Comparison of ENCODE assay signal across 19 cellular contexts in genomic region chr10:110944997-110945396, GRCh38. TPM values are rescaled to one million over a fixed set of nuclear protein-coding genes. Genes with fewer than 3 reads are reported as not detected.
DNase-seq lines count a peak whose midpoint lies in the region; ATAC-seq and TF ChIP-seq lines count a peak whose summit lies in the region.
"Had no signal": no experiment of that assay in that cellular context is flagged by ENCODE, and none has a peak within 500 bp of the region (broad histone marks: within the 10 kb centered on the region; RNA-seq: fewer than 3 reads in every experiment).

No MANE protein-coding gene starts in this region.

- no peak for ATAC-seq in memory B cell (ENCODE audit: low read depth)
- ATAC-seq: naive thymus-derived CD4-positive, alpha-beta T cell; T-helper 17 cell had no signal

- H2AFZ ChIP-seq in ACC112 (ENCODE audit: low read length, unreplicated experiment): no peak overlapping the region

- H3K4me3 ChIP-seq in ACC112 (ENCODE audit: low read depth, low read length) (peak overlapping the region; percentile 54), epithelial cell of proximal tubule (ENCODE audit: low read depth, low read length) (no peak overlapping the region)
- no peak overlapping the region for H3K4me3 ChIP-seq in CD8-positive, alpha-beta memory T cell (ENCODE audit: low read length)
- H3K4me3 ChIP-seq: tibial nerve had no signal

- CTCF ChIA-PET in CD8-positive, alpha-beta memory T cell (lab: Charles Lee): interaction anchor here (1.0 to 1.3 kb wide), 2 partner anchors 12 to 26 kb away, joined by 3 read pairs; partner anchors contain the start of gene BBIP1

- H3K9me3 ChIP-seq in CD8-positive, alpha-beta memory T cell (ENCODE audit: low read length): no peaks in the 10 kb centered on the region

- no peaks in the 10 kb centered on the region for H3K27me3 ChIP-seq in ACC112 (ENCODE audit: insufficient read depth, low read length)
- H3K27me3 ChIP-seq in CD8-positive, alpha-beta memory T cell (ENCODE audit: insufficient read depth, low read length, poor library complexity, severe bottlenecking): no peaks in the 10 kb centered on the region
- H3K27me3 ChIP-seq: tibial nerve had no signal

- no peak for TF ChIP-seq CTCF in epithelial cell of proximal tubule (conservative IDR thresholded peaks at IDR 0.05; ENCODE audit: low read depth, low read length)

- POLR2A ChIA-PET in CD8-positive, alpha-beta memory T cell (lab: Charles Lee): no interaction called here

- peaks cover 13% of the 10 kb centered on the region for H3K36me3 ChIP-seq in ACC112 (ENCODE audit: insufficient read depth, low read length)
- H3K36me3 ChIP-seq in CD8-positive, alpha-beta memory T cell (ENCODE audit: insufficient read depth, low read length): no peaks in the 10 kb centered on the region

- peaks cover 41% of the 10 kb centered on the region for H3K36me3 Mint-ChIP-seq in memory B cell
- H3K36me3 Mint-ChIP-seq in CD8-positive, alpha-beta memory T cell: peaks cover 39 to 60% (median 40%) of the 10 kb centered on the region in 3 donors

- DNase-seq in LHCN-M2 (ENCODE audit: low read depth): peak; percentile 81
- DNase-seq in epithelial cell of proximal tubule (ENCODE audit: low read depth): peak; percentile 10
- DNase-seq in memory B cell (ENCODE audit: low spot score in 2 of 2): no peak
- no peak for DNase-seq in NCI-H526 treated with DMSO at 0.1 percent for 48 hours (lab: John Stamatoyannopoulos, UW)
- no peak for DNase-seq in 8988T
- DNase-seq in CD8-positive, alpha-beta memory T cell: no peak
- DNase-seq in NOMO-1 (lab: John Stamatoyannopoulos, UW; ENCODE audit: unreplicated experiment in 2 of 2): no peak
- DNase-seq: activated CD8-positive, alpha-beta memory T cell treated with anti-CD3 and anti-CD28 coated beads, Interleukin-2, amount 50 U/mL, for 4 hours; activated naive CD4-positive, alpha-beta T cell treated with anti-CD3 and anti-CD28 coated beads, Interleukin-2, amount 10 ng/mL, durations not matched to agents 7 days and 5 days; caudate nucleus; hippocampal formation; naive thymus-derived CD4-positive, alpha-beta T cell; NCI-H2081; NCI-H82; stimulated activated CD4-positive, alpha-beta T cell treated with anti-CD3 and anti-CD28 coated beads, Interleukin-2, amount 100 ng/mL, for 24 hours; stimulated activated CD8-positive, alpha-beta memory T cell treated with anti-CD3 and anti-CD28 coated beads, Interleukin-4, amount 100 ng/mL, for 48 hours; T-helper 17 cell had no signal

- peaks cover 77% of the 10 kb centered on the region for H3K79me2 ChIP-seq in ACC112 (ENCODE audit: control insufficient read depth, insufficient read depth, low read length, unreplicated experiment)

- no peaks in the 10 kb centered on the region for H3K27me3 Mint-ChIP-seq in memory B cell
- H3K27me3 Mint-ChIP-seq in CD8-positive, alpha-beta memory T cell: no peaks in the 10 kb centered on the region
- H3K27me3 Mint-ChIP-seq: activated naive CD4-positive, alpha-beta T cell treated with anti-CD3 and anti-CD28 coated beads, Interleukin-2, amount 10 ng/mL, durations not matched to agents 7 days and 5 days; naive thymus-derived CD4-positive, alpha-beta T cell; T-helper 17 cell had no signal

- peak overlapping the region; percentile 7 for H3K4me3 Mint-ChIP-seq in memory B cell
- no peak overlapping the region for H3K4me3 Mint-ChIP-seq in CD8-positive, alpha-beta memory T cell
- H3K4me3 Mint-ChIP-seq: activated naive CD4-positive, alpha-beta T cell treated with anti-CD3 and anti-CD28 coated beads, Interleukin-2, amount 10 ng/mL, durations not matched to agents 7 days and 5 days; T-helper 17 cell had no signal

- peak overlapping the region; percentile 48 for H3K27ac Mint-ChIP-seq in memory B cell
- H3K27ac Mint-ChIP-seq in CD8-positive, alpha-beta memory T cell: no peak overlapping the region
- H3K27ac Mint-ChIP-seq: activated naive CD4-positive, alpha-beta T cell treated with anti-CD3 and anti-CD28 coated beads, Interleukin-2, amount 10 ng/mL, durations not matched to agents 7 days and 5 days; T-helper 17 cell had no signal

- peaks cover 8% of the 10 kb centered on the region for H3K9me3 Mint-ChIP-seq in memory B cell
- peaks cover 0 to 11% (median 5%) of the 10 kb centered on the region in 5 donors for H3K9me3 Mint-ChIP-seq in CD8-positive, alpha-beta memory T cell

- peaks cover 57% of the 10 kb centered on the region for H3K4me1 Mint-ChIP-seq in memory B cell
- peaks cover 53 to 86% (median 77%) of the 10 kb centered on the region in 3 donors for H3K4me1 Mint-ChIP-seq in CD8-positive, alpha-beta memory T cell

- peaks cover 42% of the 10 kb centered on the region for H3K4me1 ChIP-seq in ACC112 (ENCODE audit: control insufficient read depth, insufficient read depth, low read length, unreplicated experiment)
- no peaks in the 10 kb centered on the region for H3K4me1 ChIP-seq in CD8-positive, alpha-beta memory T cell (ENCODE audit: insufficient read depth, low read length)

- peak overlapping the region; percentile 69 for H3K27ac ChIP-seq in ACC112 (ENCODE audit: low read depth, low read length)
- no peak overlapping the region for H3K27ac ChIP-seq in CD8-positive, alpha-beta memory T cell (ENCODE audit: low read depth, low read length)
- H3K27ac ChIP-seq: tibial nerve had no signal

RNA-seq across cellular contexts. Expression of gene SHOC2, which starts 25.6 kb away (rescaled TPM):
- 28.9 and 36.2 TPM in 2 replicates for total RNA-seq in LHCN-M2 (2014; rRNA removed)
- polyA plus RNA-seq in LHCN-M2 (2012): 16.0 TPM
- total RNA-seq in epithelial cell of proximal tubule: 14.1 and 21.8 TPM in 2 replicates
- 10 to 100 TPM; 57.4 to 63.1 TPM for total RNA-seq in CD8-positive, alpha-beta memory T cell
- 57.5 TPM for polyA plus RNA-seq in CD8-positive, alpha-beta memory T cell

RNA-seq across cellular contexts. Expression of gene BBIP1, which starts 26.0 kb away (rescaled TPM):
- total RNA-seq in LHCN-M2 (2014; rRNA removed) (23.1 and 27.8 TPM in 2 replicates), epithelial cell of proximal tubule (18.8 and 27.0 TPM in 2 replicates)
- polyA plus RNA-seq in LHCN-M2 (2012): 22.5 TPM
- 10 to 100 TPM; 36.4 to 41.1 TPM for total RNA-seq in CD8-positive, alpha-beta memory T cell
- 34.9 TPM for polyA plus RNA-seq in CD8-positive, alpha-beta memory T cell

Comparison
In these comparisons a context has a peak if more than half of its experiments do, and no peak if none do; other contexts are left out.
1. DNase-seq: peak in LHCN-M2 (single experiment) and epithelial cell of proximal tubule (single experiment); none in memory B cell (0 of 2), NCI-H526 treated with DMSO at 0.1 percent for 48 hours (single experiment), 8988T (single experiment), CD8-positive, alpha-beta memory T cell (0 of 5) and NOMO-1 (0 of 2).